In genomic region chr22:18956956-18957355, GRCh38 we compare ENCODE assay signal across 4 cellular contexts. TPM values are rescaled to one million over a fixed set of nuclear protein-coding genes. Genes with fewer than 3 reads are reported as not detected.
"Had no signal": no experiment of that assay in that cellular context is flagged by ENCODE, and none has a peak within 500 bp of the region (broad histone marks: within the 10 kb centered on the region; RNA-seq: fewer than 3 reads in every experiment).

No MANE protein-coding gene starts in this region.

RNA-seq across cellular contexts. Expression of gene PRODH, which starts 20.9 kb away (rescaled TPM):
- total RNA-seq: activated B cell treated with CpG ODN at 0.5 μM for 24 hours; activated CD8-positive, alpha-beta T cell treated with anti-CD3 and anti-CD28 coated beads for 36 hours; activated naive CD8-positive, alpha-beta T cell treated with anti-CD3 and anti-CD28 coated beads for 36 hours had no signal

RNA-seq across cellular contexts. Expression of gene DGCR6, which starts 50.8 kb away (rescaled TPM):
- total RNA-seq: ascending aorta had no signal
